In the genomic region with DNA sequence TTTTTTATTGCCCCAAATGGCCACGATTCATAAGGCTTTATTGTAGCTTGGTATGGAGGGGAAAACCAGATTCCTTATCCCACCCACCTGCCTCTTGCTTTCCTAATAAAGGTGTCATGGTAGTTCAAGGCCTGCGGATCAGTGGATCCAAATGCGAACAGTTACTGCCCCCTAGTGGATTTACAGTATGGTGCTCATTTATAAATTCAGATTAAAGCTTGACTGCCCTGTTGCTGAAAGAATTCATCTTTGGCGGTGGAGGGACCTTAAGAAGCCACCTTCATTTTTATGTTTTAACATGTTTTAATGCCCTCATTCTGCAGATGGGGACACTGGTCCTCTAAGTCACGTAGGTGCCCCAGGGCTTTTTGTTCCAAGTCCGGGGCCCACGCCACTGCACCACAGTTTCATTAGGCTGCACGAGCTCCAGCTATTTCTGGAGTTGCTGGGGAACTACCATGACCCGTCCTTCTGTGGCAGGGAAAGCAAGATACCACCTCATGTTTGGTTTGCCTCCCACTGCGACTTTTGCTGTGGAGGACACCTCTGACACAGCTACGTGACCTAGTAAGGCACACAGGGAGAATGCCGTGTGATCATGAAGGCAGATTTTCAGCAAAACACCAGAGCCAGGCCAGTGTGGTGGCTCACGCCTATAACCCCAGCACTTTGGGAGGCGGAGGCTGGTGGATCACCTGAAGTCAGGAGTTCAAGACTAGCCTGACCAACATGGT, we compare ENCODE assay signal across 10 cellular contexts. TPM values are rescaled to one million over a fixed set of nuclear protein-coding genes. Genes with fewer than 3 reads are reported as not detected.
DNase-seq lines count a peak whose midpoint lies in the region; ATAC-seq, FAIRE-seq and TF ChIP-seq lines count a peak whose summit lies in the region.
"Had no signal": no experiment of that assay in that cellular context is flagged by ENCODE, and none has a peak within 500 bp of the region (broad histone marks: within the 10 kb centered on the region; RNA-seq: fewer than 3 reads in every experiment).

No MANE protein-coding gene starts in this region.

- H3K27ac Mint-ChIP-seq in immature natural killer cell = peak overlapping the region in 2 of 6 donors; percentile 22 to 40
- H3K27ac Mint-ChIP-seq: activated naive CD4-positive, alpha-beta T cell treated with anti-CD3 and anti-CD28 coated beads, Interleukin-2, amount 50 U/mL, for 24 hours had no signal

- no peak overlapping the region for H3K9ac ChIP-seq in GM12878 (ENCODE audit: control insufficient read depth, insufficient read depth, low read length)
- H3K9ac ChIP-seq: BLaER1 had no signal

- H3K27me3 Mint-ChIP-seq in immature natural killer cell (ENCODE audit: low read depth in 3 of 3) = peaks cover 0 to 4% (median 3%) of the 10 kb centered on the region in 3 donors

- WGBS in GM12878 (ENCODE audit: insufficient coverage, insufficient replicate concordance, low lambda C conversion rate, missing lambda C conversion rate) = 9% methylated on average over 14 of the region's 14 CpGs

- no peaks in the 10 kb centered on the region for H3K4me1 ChIP-seq in GM12878 (ENCODE audit: control insufficient read depth, insufficient read depth, low read length)

- CTCF ChIA-PET in GM12878 (lab: Yijun Ruan, JAX) = interaction anchor here (0.6 to 7.6 kb wide), 53 partner anchors 9 to 631 kb away, joined by 3 to 146 read pairs (median 4); a partner anchor contains a TSS

- H3K79me2 ChIP-seq in GM12878 (ENCODE audit: control insufficient read depth, insufficient read depth, low read length) = no peaks in the 10 kb centered on the region

- H3K4me2 ChIP-seq in GM12878 (ENCODE audit: control insufficient read depth, insufficient read depth) = no peak overlapping the region
- H3K4me2 ChIP-seq: BLaER1 had no signal

- no peaks in the 10 kb centered on the region for H4K20me1 ChIP-seq in GM12878 (ENCODE audit: control insufficient read depth, insufficient read depth)
- H4K20me1 ChIP-seq: BLaER1 had no signal

- TF ChIP-seq POLR2A in GM12878 (IDR thresholded peaks at IDR 0.05; ENCODE audit: low read depth, low read length) = no peak

- in situ Hi-C loops in GM12878 (cut with MboI) = loop anchor here (5.0 kb wide), 2 partner anchors 211 to 311 kb away; no protein-coding TSS in a partner anchor

- no peak overlapping the region for H2AFZ ChIP-seq in GM12878 (ENCODE audit: control insufficient read depth, low read depth, low read length)

- SMC1A ChIA-PET in GM12878 (lab: Charles Lee; ENCODE audit: uncharacterized antibody, unreplicated experiment) = interaction anchor here (0.6 to 6.6 kb wide), 21 partner anchors 14 to 466 kb away, joined by 3 to 77 read pairs (median 4); a partner anchor contains a TSS

- no peak overlapping the region for H3K4me3 ChIP-seq in GM12878
- H3K4me3 ChIP-seq: BLaER1 had no signal

- BruUV-seq in GM12878 (replicated peaks; lab: Mats Ljungman, UMichigan) = no TSS peak

- ATAC-seq in GM12878 (peak; percentile 79), GM21786 (IDR thresholded peaks at IDR 0.05; ENCODE audit: unreplicated experiment) (no peak)

- peak; percentile 91 for TF ChIP-seq RAD21 in GM12878 (IDR thresholded peaks at IDR 0.05; ENCODE audit: insufficient read depth, low read depth, low read length)

- RAD21 ChIA-PET in GM12878 (lab: Charles Lee; ENCODE audit: unreplicated experiment) = interaction anchor here (0.6 to 4.7 kb wide), 16 partner anchors 13 to 315 kb away, joined by 3 to 70 read pairs (median 4); a partner anchor contains a TSS

- FAIRE-seq in HTR-8/SVneo (lab: Jason Lieb, UNC) = no peak
- FAIRE-seq in GM12878 (lab: Jason Lieb, UNC) = peak; percentile 97

- no peaks in the 10 kb centered on the region for H3K36me3 ChIP-seq in GM12878 (ENCODE audit: control insufficient read depth in 2 of 2, insufficient read depth in 2 of 2, low read length in 1 of 2)
- H3K36me3 ChIP-seq: BLaER1 had no signal

- H3K9me3 ChIP-seq in GM12878 (replicated peaks; ENCODE audit: control insufficient read depth, insufficient read depth, low read length) = no peaks in the 10 kb centered on the region

- no peaks in the 10 kb centered on the region for H3K27me3 ChIP-seq in GM12878 (replicated peaks in 1 of 2; ENCODE audit: control insufficient read depth in 2 of 2, insufficient read depth in 2 of 2, low read length in 1 of 2)
- H3K27me3 ChIP-seq: BLaER1 had no signal

- peak; percentile 59 to 82 (median 80) for TF ChIP-seq CTCF in GM12878 (IDR thresholded peaks at IDR 0.05 in 2 of 3, conservative IDR thresholded peaks at IDR 0.05 in 1 of 3; ENCODE audit: control insufficient read depth in 2 of 3, extremely low read depth in 1 of 3, insufficient read depth in 1 of 3, low read depth in 3 of 3, low read length in 3 of 3)

- no peak for TF ChIP-seq EP300 in GM12878 (IDR thresholded peaks at IDR 0.05; ENCODE audit: borderline replicate concordance in 1 of 2, control insufficient read depth in 1 of 2, low read depth in 2 of 2, low read length in 2 of 2)

- no peaks in the 10 kb centered on the region for H3K9me3 Mint-ChIP-seq in immature natural killer cell
- H3K9me3 Mint-ChIP-seq: activated naive CD4-positive, alpha-beta T cell treated with anti-CD3 and anti-CD28 coated beads, Interleukin-2, amount 50 U/mL, for 24 hours had no signal

- POLR2A ChIA-PET in GM12878 (lab: Charles Lee) = interaction anchor here (0.7 to 0.8 kb wide), 2 partner anchors 210 to 293 kb away, joined by 3 read pairs; no protein-coding TSS in a partner anchor

- intact Hi-C loops in GM12878 (cut with micrococcal nuclease; ENCODE audit: unreplicated experiment) = loop anchor here (1.0 to 5.0 kb wide), 3 partner anchors 209 to 361 kb away; no protein-coding TSS in a partner anchor

- H3K36me3 Mint-ChIP-seq in immature natural killer cell = no peaks in the 10 kb centered on the region
- H3K36me3 Mint-ChIP-seq: activated naive CD4-positive, alpha-beta T cell treated with anti-CD3 and anti-CD28 coated beads, Interleukin-2, amount 50 U/mL, for 24 hours had no signal

- no peak overlapping the region for H3K27ac ChIP-seq in GM12878 (ENCODE audit: control insufficient read depth, insufficient read depth)
- H3K27ac ChIP-seq: BLaER1 had no signal

- H3K4me3 Mint-ChIP-seq in immature natural killer cell = peak overlapping the region in 1 of 5 donors; percentile 7
- H3K4me3 Mint-ChIP-seq: activated naive CD4-positive, alpha-beta T cell treated with anti-CD3 and anti-CD28 coated beads, Interleukin-2, amount 50 U/mL, for 24 hours had no signal

- peak; percentile 62 for DNase-seq in NCI-H2107 treated with DMSO at 0.1 percent for 48 hours (lab: John Stamatoyannopoulos, UW; ENCODE audit: unreplicated experiment)
- DNase-seq in NCI-H2107 (lab: John Stamatoyannopoulos, UW) = no peak
- DNase-seq in HTR-8/SVneo (ENCODE audit: insufficient read length, low spot score) = peak; percentile 61
- DNase-seq in NOMO-1 treated with dmso at 0.1 percent for 144 hours (lab: John Stamatoyannopoulos, UW; ENCODE audit: unreplicated experiment) = peak; percentile 30
- peak; percentile 11 for DNase-seq in GM12878 (ENCODE audit: low read depth, low spot score)
- DNase-seq in immature natural killer cell = peak; percentile 57 to 65 (median 59)
- DNase-seq in stromal cell of bone marrow (ENCODE audit: low read depth) = peak; percentile 54

- peaks cover 18 to 22% of the 10 kb centered on the region in 2 donors for H3K4me1 Mint-ChIP-seq in immature natural killer cell

TF ChIP-seq in GM12878, 131 proteins besides CTCF, POLR2A, EP300 and RAD21 (continues in another document):
- TF ChIP-seq, protein P1, sequence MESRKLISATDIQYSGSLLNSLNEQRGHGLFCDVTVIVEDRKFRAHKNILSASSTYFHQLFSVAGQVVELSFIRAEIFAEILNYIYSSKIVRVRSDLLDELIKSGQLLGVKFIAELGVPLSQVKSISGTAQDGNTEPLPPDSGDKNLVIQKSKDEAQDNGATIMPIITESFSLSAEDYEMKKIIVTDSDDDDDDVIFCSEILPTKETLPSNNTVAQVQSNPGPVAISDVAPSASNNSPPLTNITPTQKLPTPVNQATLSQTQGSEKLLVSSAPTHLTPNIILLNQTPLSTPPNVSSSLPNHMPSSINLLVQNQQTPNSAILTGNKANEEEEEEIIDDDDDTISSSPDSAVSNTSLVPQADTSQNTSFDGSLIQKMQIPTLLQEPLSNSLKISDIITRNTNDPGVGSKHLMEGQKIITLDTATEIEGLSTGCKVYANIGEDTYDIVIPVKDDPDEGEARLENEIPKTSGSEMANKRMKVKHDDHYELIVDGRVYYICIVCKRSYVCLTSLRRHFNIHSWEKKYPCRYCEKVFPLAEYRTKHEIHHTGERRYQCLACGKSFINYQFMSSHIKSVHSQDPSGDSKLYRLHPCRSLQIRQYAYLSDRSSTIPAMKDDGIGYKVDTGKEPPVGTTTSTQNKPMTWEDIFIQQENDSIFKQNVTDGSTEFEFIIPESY (IDR thresholded peaks at IDR 0.05) = no peak
- TF ChIP-seq, protein P2, sequence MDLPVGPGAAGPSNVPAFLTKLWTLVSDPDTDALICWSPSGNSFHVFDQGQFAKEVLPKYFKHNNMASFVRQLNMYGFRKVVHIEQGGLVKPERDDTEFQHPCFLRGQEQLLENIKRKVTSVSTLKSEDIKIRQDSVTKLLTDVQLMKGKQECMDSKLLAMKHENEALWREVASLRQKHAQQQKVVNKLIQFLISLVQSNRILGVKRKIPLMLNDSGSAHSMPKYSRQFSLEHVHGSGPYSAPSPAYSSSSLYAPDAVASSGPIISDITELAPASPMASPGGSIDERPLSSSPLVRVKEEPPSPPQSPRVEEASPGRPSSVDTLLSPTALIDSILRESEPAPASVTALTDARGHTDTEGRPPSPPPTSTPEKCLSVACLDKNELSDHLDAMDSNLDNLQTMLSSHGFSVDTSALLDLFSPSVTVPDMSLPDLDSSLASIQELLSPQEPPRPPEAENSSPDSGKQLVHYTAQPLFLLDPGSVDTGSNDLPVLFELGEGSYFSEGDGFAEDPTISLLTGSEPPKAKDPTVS (IDR thresholded peaks at IDR 0.05; ENCODE audit: low read depth, low read length) = no peak

RNA-seq across cellular contexts. Expression of a gene that starts 15.6 kb away (rescaled TPM):
- 97.3 and 112 TPM in 2 replicates for total RNA-seq in GM12878 (2013; cell fraction: nucleolus; rRNA removed)
- 47.3 and 55.6 TPM in 2 replicates for total RNA-seq in GM12878 (2014; rRNA removed)
- 24.7 and 25.7 TPM in 2 replicates for total RNA-seq in GM12878 (2014; rRNA removed; fragmentation: Illumina TruSeq; extraction: Trizol)
- total RNA-seq in GM12878 (2021) = 88.1 and 96.8 TPM in 2 replicates
- 17.7 TPM for polyA plus RNA-seq in GM12878 (2011; ENCODE audit: low read depth)
- 17.1 and 32.3 TPM in 2 replicates for polyA plus RNA-seq in GM12878 (2011; rRNA removed)
- 41.5 and 49.1 TPM in 2 replicates for polyA plus RNA-seq in GM12878 (2011; cell fraction: cytosol; rRNA removed)
- 129 and 206 TPM in 2 replicates for polyA plus RNA-seq in GM12878 (2011; cell fraction: nucleus; rRNA removed)
- polyA plus RNA-seq in GM12878 (2012) = 26.1 and 34.0 TPM in 2 replicates
- polyA plus RNA-seq in GM12878 (2014; fragmentation: Illumina TruSeq; extraction: Trizol) = 20.9 and 33.8 TPM in 2 replicates
- 1 to 10 TPM; 1.4 to 3.7 TPM for polyA plus RNA-seq in GM12878 (2014; fragmentation: Nextera tagmentation; extraction: Ambion mirVana)
- polyA plus RNA-seq in GM12878 (2014; rRNA removed) = 51.9 and 52.7 TPM in 2 replicates
- polyA plus RNA-seq in GM12878 (2016; fragmentation: Nextera tagmentation; extraction: Ambion mirVana) = 10 to 100 TPM; 16.3 to 19.5 TPM
- polyA minus RNA-seq in GM12878 (2011; rRNA and poly(A)+ RNA removed) = 31.7 and 54.2 TPM in 2 replicates
- polyA minus RNA-seq in GM12878 (2011; cell fraction: cytosol; rRNA and poly(A)+ RNA removed) = 46.8 and 47.2 TPM in 2 replicates
- polyA minus RNA-seq in GM12878 (2011; cell fraction: nucleus; rRNA and poly(A)+ RNA removed) = 33.4 and 55.9 TPM in 2 replicates
- polyA plus RNA-seq in immature natural killer cell = 1 to 10 TPM; 1.9 to 3.1 (median 2.7) TPM
